7 cellular contexts compared by ENCODE assay signal in genomic region chr17:18858567-18859245, GRCh38. TPM values are rescaled to one million over a fixed set of nuclear protein-coding genes. Genes with fewer than 3 reads are reported as not detected.
DNase-seq lines count a peak whose midpoint lies in the region; ATAC-seq and TF ChIP-seq lines count a peak whose summit lies in the region.

No MANE protein-coding gene starts in this region.

- 13% methylated on average over 12 of the region's 12 CpGs for WGBS in hepatocyte (ENCODE audit: low lambda C conversion rate, missing lambda C conversion rate)
- WGBS in spleen, 5 donors = 17 to 24% (median 20%) methylated on average over 12 of the region's 12 CpGs

- H3K9me3 Mint-ChIP-seq in activated B cell treated with CpG ODN at 0.5 μM for 24 hours = no peaks in the 10 kb centered on the region

- no peaks in the 10 kb centered on the region; the same call in 1 of the 2 replicates for H3K36me3 ChIP-seq in HAP-1 (replicated peaks)
- H3K36me3 ChIP-seq in hepatocyte (replicated peaks; ENCODE audit: insufficient read depth, low read depth) = no peaks in the 10 kb centered on the region
- no peaks in the 10 kb centered on the region for H3K36me3 ChIP-seq in spleen

- no peak for TF ChIP-seq POLR2A in spleen (IDR thresholded peaks at IDR 0.05)

- no peaks in the 10 kb centered on the region for H4K20me1 ChIP-seq in hepatocyte (ENCODE audit: insufficient read depth, poor library complexity, severe bottlenecking)

- H2AFZ ChIP-seq in hepatocyte = peak overlapping the region; percentile 75

- POLR2A ChIA-PET in activated B cell treated with CpG ODN at 0.5 μM for 24 hours (lab: Charles Lee) = interaction anchor here (0.6 to 1.7 kb wide), 6 partner anchors 9 to 102 kb away, joined by 3 to 11 read pairs (median 3); no protein-coding TSS in a partner anchor

- H3K4me1 ChIP-seq in HAP-1 (peaks cover 17% of the 10 kb centered on the region), hepatocyte (ENCODE audit: insufficient read depth) (no peaks in the 10 kb centered on the region), spleen (peaks cover 0 to 74% (median 53%) of the 10 kb centered on the region in 6 donors)

- peaks cover 57% of the 10 kb centered on the region for H3K79me2 ChIP-seq in hepatocyte

- in situ Hi-C loops in HAP-1 (cut with MboI; ENCODE audit: low sequenced_read_pairs) = no loop called here

- peak overlapping the region; percentile 92 for H3K4me3 ChIP-seq in HAP-1
- peak overlapping the region; percentile 83 for H3K4me3 ChIP-seq in hepatocyte
- H3K4me3 ChIP-seq in spleen = peak overlapping the region; percentile 81 to 95 (median 89)

- ATAC-seq in activated B cell treated with CpG ODN at 0.5 μM for 24 hours (ENCODE audit: low read depth) (no peak), GM21723 (IDR thresholded peaks at IDR 0.05; ENCODE audit: unreplicated experiment) (no peak)

- H3K27ac Mint-ChIP-seq in activated B cell treated with CpG ODN at 0.5 μM for 24 hours = peak overlapping the region; percentile 88

- peak overlapping the region; percentile 91 for H3K4me3 Mint-ChIP-seq in activated B cell treated with CpG ODN at 0.5 μM for 24 hours

- intact Hi-C loops in activated B cell treated with CpG ODN at 0.5 μM for 24 hours (cut with micrococcal nuclease) = no loop called here
- intact Hi-C loops in spleen (cut with DNase I; ENCODE audit: low total_unique reads) = no loop called here

- no peak for TF ChIP-seq CTCF in activated B cell treated with CpG ODN at 0.5 μM for 24 hours (IDR thresholded peaks at IDR 0.05)
- no peak for TF ChIP-seq CTCF in hepatocyte (IDR thresholded peaks at IDR 0.05; ENCODE audit: poor library complexity)
- TF ChIP-seq CTCF in spleen (IDR thresholded peaks at IDR 0.05 in 8 of 11, conservative IDR thresholded peaks at IDR 0.05 in 3 of 11) = no peak

- DNase-seq in HAP-1 (ENCODE audit: low spot score in 2 of 2) (no peak), activated B cell treated with CpG ODN at 0.5 μM for 24 hours (no peak), hepatocyte (ENCODE audit: low spot score) (no peak), spleen (no peak), GDM1 (lab: John Stamatoyannopoulos, UW) (no peak), middle frontal gyrus (ENCODE audit: extremely low spot score, low spot score) (no peak)

- no peaks in the 10 kb centered on the region for H3K9me2 ChIP-seq in hepatocyte (replicated peaks; ENCODE audit: insufficient read depth)

- H3K9me3 ChIP-seq in HAP-1 (no peaks in the 10 kb centered on the region), hepatocyte (ENCODE audit: low read depth) (no peaks in the 10 kb centered on the region), spleen (no peaks in the 10 kb centered on the region)

- CTCF ChIA-PET in activated B cell treated with CpG ODN at 0.5 μM for 24 hours (lab: Charles Lee) = interaction anchor here (0.6 to 1.0 kb wide), 3 partner anchors 37 to 86 kb away, joined by 3 to 4 read pairs (median 3); no protein-coding TSS in a partner anchor

- peak overlapping the region; percentile 78 for H3K4me2 ChIP-seq in hepatocyte

- H3K27ac ChIP-seq in hepatocyte (peak overlapping the region; percentile 93), spleen (peak overlapping the region; percentile 90 to 97 (median 94))

- peaks cover 56% of the 10 kb centered on the region for H3K4me1 Mint-ChIP-seq in activated B cell treated with CpG ODN at 0.5 μM for 24 hours

- H3K27me3 Mint-ChIP-seq in activated B cell treated with CpG ODN at 0.5 μM for 24 hours = no peaks in the 10 kb centered on the region

- no peaks in the 10 kb centered on the region for H3K27me3 ChIP-seq in HAP-1 (ENCODE audit: low read depth)
- H3K27me3 ChIP-seq in hepatocyte = no peaks in the 10 kb centered on the region
- no peaks in the 10 kb centered on the region for H3K27me3 ChIP-seq in spleen (replicated peaks in 1 of 7)

- peaks cover 8% of the 10 kb centered on the region for H3K36me3 Mint-ChIP-seq in activated B cell treated with CpG ODN at 0.5 μM for 24 hours (ENCODE audit: low read depth)

RNA-seq across cellular contexts. Expression of gene PRPSAP2, which starts 0.8 kb away (rescaled TPM):
- total RNA-seq in activated B cell treated with CpG ODN at 0.5 μM for 24 hours (56.7 and 62.8 TPM in 2 replicates), hepatocyte (49.8 and 55.7 TPM in 2 replicates), spleen (10 to 100 TPM; 27.5 to 44.8 (median 32.1) TPM)
- polyA plus RNA-seq in hepatocyte (25.0 and 32.1 TPM in 2 replicates), spleen (10 to 100 TPM; 26.3 to 31.4 (median 27.1) TPM)
